ENCODE assay signal across 21 cellular contexts in genomic region chr14:91211017-91211416, GRCh38. TPM values are rescaled to one million over a fixed set of nuclear protein-coding genes. Genes with fewer than 3 reads are reported as not detected.
DNase-seq lines count a peak whose midpoint lies in the region; ATAC-seq, FAIRE-seq and TF ChIP-seq lines count a peak whose summit lies in the region.
"Had no signal": no experiment of that assay in that cellular context is flagged by ENCODE, and none has a peak within 500 bp of the region (broad histone marks: within the 10 kb centered on the region; RNA-seq: fewer than 3 reads in every experiment).

No MANE protein-coding gene starts in this region.

- H3K9me3 ChIP-seq in A549 (no peaks in the 10 kb centered on the region), kidney (ENCODE audit: control insufficient read depth in 1 of 2, low read length in 2 of 2) (peaks cover 0 to 3% of the 10 kb centered on the region in 2 donors)

- H3K27me3 Mint-ChIP-seq in stimulated activated memory B cell treated with anti-CD40 and anti-IgM and Interleukin-4, amounts not matched to agents 10 μg/mL and 1 μg/mL and 100 μg/mL, for 72 hours, result no peaks in the 10 kb centered on the region
- H3K27me3 Mint-ChIP-seq: B cell; CD4-positive, alpha-beta T cell had no signal

- no peak for TF ChIP-seq POLR2A in A549 (IDR thresholded peaks at IDR 0.05; ENCODE audit: low read length)

- TF ChIP-seq CTCF in A549 (IDR thresholded peaks at IDR 0.05) (no peak), kidney (IDR thresholded peaks at IDR 0.05; ENCODE audit: borderline replicate concordance, extremely low read depth, insufficient read depth) (no peak)

- CTCF ChIA-PET in A549 (lab: Yijun Ruan, JAX), result no interaction called here

- H3K4me3 ChIP-seq in A549 (no peak overlapping the region), kidney (ENCODE audit: low read length in 2 of 2) (no peak overlapping the region)
- H3K4me3 ChIP-seq: BLaER1 treated with 17β-estradiol and CSF1 and Interleukin-3, amounts not matched to agents 10 nM and 100 nM; GM12878 had no signal

- H3K27ac Mint-ChIP-seq in stimulated activated memory B cell treated with anti-CD40 and anti-IgM and Interleukin-4, amounts not matched to agents 10 μg/mL and 1 μg/mL and 100 μg/mL, for 72 hours, result no peak overlapping the region
- H3K27ac Mint-ChIP-seq: B cell; CD4-positive, alpha-beta T cell; CD8-positive, alpha-beta T cell had no signal

- FAIRE-seq in A549 (lab: Jason Lieb, UNC) (peak; percentile 23), G401.6 (lab: Jason Lieb, UNC) (peak; percentile 34), kidney (lab: Jason Lieb, UNC) (peak; percentile 17)
- FAIRE-seq: A204.1, D721Med, GM12878, GM12892, GM18507 had no signal

- WGBS in A549 (ENCODE audit: missing lambda C conversion rate), result 92% methylated on average over 2 of the region's 2 CpGs

- DNase-seq in A549 (ENCODE audit: low read depth in 1 of 2, low spot score in 1 of 2) (no peak), kidney (no peak), NCI-H69 (lab: John Stamatoyannopoulos, UW) (no peak)
- DNase-seq: 8988T; AML-193; Caco-2; Calu3; CD4-positive, alpha-beta T cell; CD8-positive, alpha-beta T cell; DMS79 treated with DMSO at 0.1 percent for 48 hours; GDM1 had no signal

- H3K4me1 ChIP-seq in A549, result no peaks in the 10 kb centered on the region
- no peaks in the 10 kb centered on the region for H3K4me1 ChIP-seq in kidney (ENCODE audit: control insufficient read depth in 1 of 2, insufficient read depth in 1 of 2, low read depth in 1 of 2, low read length in 2 of 2)
- H3K4me1 ChIP-seq: Caco-2 had no signal

- intact Hi-C loops in kidney (cut with DNase I), result no loop called here

- TF ChIP-seq RAD21 in A549 (conservative IDR thresholded peaks at IDR 0.05 in 1 of 2, IDR thresholded peaks at IDR 0.05 in 1 of 2), result no peak

- TF ChIP-seq EP300 in A549 (IDR thresholded peaks at IDR 0.05), result no peak

- no peaks in the 10 kb centered on the region for H3K9me3 Mint-ChIP-seq in stimulated activated memory B cell treated with anti-CD40 and anti-IgM and Interleukin-4, amounts not matched to agents 10 μg/mL and 1 μg/mL and 100 μg/mL, for 72 hours
- H3K9me3 Mint-ChIP-seq: CD4-positive, alpha-beta T cell; CD8-positive, alpha-beta T cell had no signal

- H3K4me3 Mint-ChIP-seq in stimulated activated memory B cell treated with anti-CD40 and anti-IgM and Interleukin-4, amounts not matched to agents 10 μg/mL and 1 μg/mL and 100 μg/mL, for 72 hours, result no peak overlapping the region
- H3K4me3 Mint-ChIP-seq: B cell; CD4-positive, alpha-beta T cell; CD8-positive, alpha-beta T cell had no signal

- peaks cover 5% of the 10 kb centered on the region for H3K4me1 Mint-ChIP-seq in stimulated activated memory B cell treated with anti-CD40 and anti-IgM and Interleukin-4, amounts not matched to agents 10 μg/mL and 1 μg/mL and 100 μg/mL, for 72 hours
- H3K4me1 Mint-ChIP-seq: B cell had no signal

- H3K36me3 Mint-ChIP-seq in stimulated activated memory B cell treated with anti-CD40 and anti-IgM and Interleukin-4, amounts not matched to agents 10 μg/mL and 1 μg/mL and 100 μg/mL, for 72 hours, result peaks cover 76% of the 10 kb centered on the region

- H3K9ac ChIP-seq in kidney (ENCODE audit: low read length in 2 of 2), result no peak overlapping the region
- H3K9ac ChIP-seq: BLaER1 treated with 17β-estradiol and CSF1 and Interleukin-3, amounts not matched to agents 10 nM and 100 nM had no signal

- peaks cover 18 to 35% of the 10 kb centered on the region in 2 donors for H3K36me3 ChIP-seq in kidney (ENCODE audit: control insufficient read depth in 1 of 2, insufficient read depth in 2 of 2, low read length in 2 of 2)

- no peak overlapping the region for H3K4me2 ChIP-seq in A549
- H3K4me2 ChIP-seq: BLaER1 treated with 17β-estradiol and CSF1 and Interleukin-3, amounts not matched to agents 10 nM and 100 nM had no signal

- ATAC-seq in A549, result no peak
- no peak for ATAC-seq in stimulated activated memory B cell treated with anti-CD40 and anti-IgM and Interleukin-4, amounts not matched to agents 10 μg/mL and 1 μg/mL and 100 μg/mL, for 72 hours
- ATAC-seq: CD8-positive, alpha-beta T cell; GM12878 had no signal

- H3K27ac ChIP-seq in A549 (no peak overlapping the region), kidney (ENCODE audit: low read depth in 2 of 2, low read length in 2 of 2) (no peak overlapping the region)
- H3K27ac ChIP-seq: BLaER1 treated with 17β-estradiol and CSF1 and Interleukin-3, amounts not matched to agents 10 nM and 100 nM; C4-2B had no signal

- POLR2A ChIA-PET in A549 (lab: Yijun Ruan, JAX), result no interaction called here

TF ChIP-seq in A549, 52 proteins besides CTCF, POLR2A, EP300 and RAD21:
- TF ChIP-seq ZC3H11A (IDR thresholded peaks at IDR 0.05) (no peak), MAZ (IDR thresholded peaks at IDR 0.05; ENCODE audit: borderline replicate concordance, low read depth, low read length) (no peak), SMC3 (IDR thresholded peaks at IDR 0.05) (no peak), FOSB (CRISPR knock-in tag; IDR thresholded peaks at IDR 0.05) (no peak), CHD4 (IDR thresholded peaks at IDR 0.05; ENCODE audit: borderline replicate concordance) (no peak), ATOH8 (CRISPR knock-in tag; IDR thresholded peaks at IDR 0.05; ENCODE audit: low read depth) (no peak), JUN (IDR thresholded peaks at IDR 0.05) (no peak), HOXA7 (CRISPR knock-in tag; IDR thresholded peaks at IDR 0.05) (no peak), RNF2 (IDR thresholded peaks at IDR 0.05; ENCODE audit: borderline replicate concordance, low read depth) (no peak), TFCP2L1 (CRISPR knock-in tag; IDR thresholded peaks at IDR 0.05) (no peak), HES2 (IDR thresholded peaks at IDR 0.05) (no peak), PHF8 (IDR thresholded peaks at IDR 0.05; ENCODE audit: borderline replicate concordance, low read depth) (no peak), ZSCAN20 (CRISPR knock-in tag; IDR thresholded peaks at IDR 0.05) (no peak)
- TF ChIP-seq, protein P1, sequence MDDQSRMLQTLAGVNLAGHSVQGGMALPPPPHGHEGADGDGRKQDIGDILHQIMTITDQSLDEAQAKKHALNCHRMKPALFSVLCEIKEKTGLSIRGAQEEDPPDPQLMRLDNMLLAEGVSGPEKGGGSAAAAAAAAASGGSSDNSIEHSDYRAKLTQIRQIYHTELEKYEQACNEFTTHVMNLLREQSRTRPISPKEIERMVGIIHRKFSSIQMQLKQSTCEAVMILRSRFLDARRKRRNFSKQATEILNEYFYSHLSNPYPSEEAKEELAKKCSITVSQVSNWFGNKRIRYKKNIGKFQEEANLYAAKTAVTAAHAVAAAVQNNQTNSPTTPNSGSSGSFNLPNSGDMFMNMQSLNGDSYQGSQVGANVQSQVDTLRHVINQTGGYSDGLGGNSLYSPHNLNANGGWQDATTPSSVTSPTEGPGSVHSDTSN (IDR thresholded peaks at IDR 0.05), result no peak

RNA-seq across cellular contexts. Expression of gene GPR68, which starts 33.5 kb away (rescaled TPM):
- 0.09 TPM in 2 replicates for polyA plus RNA-seq in A549 (2011; rRNA removed)
- 0.09 and 0.22 TPM in 2 replicates for polyA plus RNA-seq in A549 (2012; cell fraction: cytosol; rRNA removed)
- 0.27 and 0.30 TPM in 2 replicates for polyA plus RNA-seq in A549 (2012; cell fraction: nucleus; rRNA removed)
- 0.07 to 0.09 TPM (median 0.09 TPM) in 3 replicates for polyA plus RNA-seq in A549 (2017; fragmentation: RNase III; extraction: RNeasy Plus Mini Kit Qiagen cat#74134 plus additional on column Dnase treatment)
- polyA minus RNA-seq in A549 (2011; rRNA and poly(A)+ RNA removed), result not detected in 2 replicates
- total RNA-seq in kidney, result 1.7 TPM
- 0.82 TPM for polyA plus RNA-seq in kidney (ENCODE audit: insufficient read depth, low read depth, low replicate concordance)
- total RNA-seq: Calu3 had no signal
